ENCODE assay signal across 1 cellular context in genomic region chr6:105739764-105740163, GRCh38.
TF ChIP-seq lines count a peak whose summit lies in the region.

No MANE protein-coding gene starts in this region.

TF ChIP-seq in IMR-90, 13 proteins besides CTCF, POLR2A, EP300 and RAD21:
- no peak for TF ChIP-seq MXI1 (IDR thresholded peaks at IDR 0.05; ENCODE audit: borderline replicate concordance, low read depth, low read length)
- no peak for TF ChIP-seq USF2 (IDR thresholded peaks at IDR 0.05; ENCODE audit: low read depth, low read length)
- TF ChIP-seq SMC3 (IDR thresholded peaks at IDR 0.05; ENCODE audit: low read depth, low read length), result no peak
- TF ChIP-seq ELK1 (IDR thresholded peaks at IDR 0.05; ENCODE audit: borderline replicate concordance, low read depth, low read length), result no peak
- TF ChIP-seq CHD1 (IDR thresholded peaks at IDR 0.05; ENCODE audit: low read depth, low read length), result no peak
- no peak for TF ChIP-seq CEBPB (IDR thresholded peaks at IDR 0.05; ENCODE audit: low read depth, low read length)
- no peak for TF ChIP-seq MAFK (IDR thresholded peaks at IDR 0.05; ENCODE audit: low read depth, low read length)
- TF ChIP-seq BHLHE40 (IDR thresholded peaks at IDR 0.05; ENCODE audit: low read depth, low read length), result no peak
- TF ChIP-seq RFX5 (IDR thresholded peaks at IDR 0.05; ENCODE audit: low read depth, low read length), result no peak
- TF ChIP-seq NFE2L2 (IDR thresholded peaks at IDR 0.05; ENCODE audit: low read depth, low read length), result no peak
- no peak for TF ChIP-seq FOS (IDR thresholded peaks at IDR 0.05; ENCODE audit: low read depth, low read length)
- TF ChIP-seq MAZ (IDR thresholded peaks at IDR 0.05; ENCODE audit: borderline replicate concordance, low read depth, low read length), result no peak
- TF ChIP-seq RCOR1 (IDR thresholded peaks at IDR 0.05; ENCODE audit: insufficient replicate concordance, low read length), result no peak
